Comparison of ENCODE assay signal across 8 cellular contexts in genomic region chr1:115138973-115139372, GRCh38. TPM values are rescaled to one million over a fixed set of nuclear protein-coding genes. Genes with fewer than 3 reads are reported as not detected.
DNase-seq lines count a peak whose midpoint lies in the region; ATAC-seq and TF ChIP-seq lines count a peak whose summit lies in the region.

No MANE protein-coding gene starts in this region.

- no peaks in the 10 kb centered on the region for H3K36me3 ChIP-seq in neural progenitor cell

- no peaks in the 10 kb centered on the region for H3K27me3 ChIP-seq in neural progenitor cell

- TF ChIP-seq CTCF in fibroblast of pulmonary artery (IDR thresholded peaks at IDR 0.05; ENCODE audit: low read length, missing control alignments) (peak; percentile 93), neural progenitor cell (IDR thresholded peaks at IDR 0.05) (peak; percentile 96)

- no peaks in the 10 kb centered on the region for H3K9me3 Mint-ChIP-seq in activated T-helper 1 cell treated with anti-CD3 and anti-CD28 coated beads, Interleukin-12 subunit alpha, Interleukin-12 subunit beta, Interleukin-2, Interleukin-4 antibody, amounts not matched to agents 30 ng/mL and 10 ng/mL and 1 ng/mL, durations not matched to agents 14 hours and 24 hours and 36 hours
- H3K9me3 Mint-ChIP-seq in neural progenitor cell: no peaks in the 10 kb centered on the region

- H3K4me1 Mint-ChIP-seq in activated T-helper 1 cell treated with anti-CD3 and anti-CD28 coated beads, Interleukin-12 subunit alpha, Interleukin-12 subunit beta, Interleukin-2, Interleukin-4 antibody, amounts not matched to agents 30 ng/mL and 10 ng/mL and 1 ng/mL, durations not matched to agents 14 hours and 24 hours and 36 hours (ENCODE audit: low read depth): peaks cover 7% of the 10 kb centered on the region
- H3K4me1 Mint-ChIP-seq in neural progenitor cell: peaks cover 4% of the 10 kb centered on the region

- no peaks in the 10 kb centered on the region for H3K36me3 Mint-ChIP-seq in activated T-helper 1 cell treated with anti-CD3 and anti-CD28 coated beads, Interleukin-12 subunit alpha, Interleukin-12 subunit beta, Interleukin-2, Interleukin-4 antibody, amounts not matched to agents 30 ng/mL and 10 ng/mL and 1 ng/mL, durations not matched to agents 14 hours and 24 hours and 36 hours (ENCODE audit: low read depth)
- no peaks in the 10 kb centered on the region for H3K36me3 Mint-ChIP-seq in neural progenitor cell

- H3K4me2 ChIP-seq in neural progenitor cell: no peak overlapping the region

- H3K9ac ChIP-seq in neural progenitor cell: no peak overlapping the region

- peaks cover 14% of the 10 kb centered on the region for H3K27me3 Mint-ChIP-seq in activated T-helper 1 cell treated with anti-CD3 and anti-CD28 coated beads, Interleukin-12 subunit alpha, Interleukin-12 subunit beta, Interleukin-2, Interleukin-4 antibody, amounts not matched to agents 30 ng/mL and 10 ng/mL and 1 ng/mL, durations not matched to agents 14 hours and 24 hours and 36 hours (ENCODE audit: insufficient read depth)
- peaks cover 4% of the 10 kb centered on the region for H3K27me3 Mint-ChIP-seq in neural progenitor cell (ENCODE audit: insufficient read depth, low read depth)

- no peaks in the 10 kb centered on the region for H3K9me3 ChIP-seq in neural progenitor cell (ENCODE audit: low read depth)

- ATAC-seq in GM21786 (IDR thresholded peaks at IDR 0.05; ENCODE audit: unreplicated experiment): peak; percentile 80

- H3F3A ChIP-seq in neural progenitor cell (ENCODE audit: low read depth): no peaks in the 10 kb centered on the region

- no peak overlapping the region for H3K4me3 ChIP-seq in fibroblast of pulmonary artery (replicated peaks; ENCODE audit: low read depth, low read length)
- no peak overlapping the region for H3K4me3 ChIP-seq in neural progenitor cell

- H3K27ac Mint-ChIP-seq in activated T-helper 1 cell treated with anti-CD3 and anti-CD28 coated beads, Interleukin-12 subunit alpha, Interleukin-12 subunit beta, Interleukin-2, Interleukin-4 antibody, amounts not matched to agents 30 ng/mL and 10 ng/mL and 1 ng/mL, durations not matched to agents 14 hours and 24 hours and 36 hours: no peak overlapping the region
- H3K27ac Mint-ChIP-seq in neural progenitor cell: no peak overlapping the region

- no peak overlapping the region for H3K4me3 Mint-ChIP-seq in activated T-helper 1 cell treated with anti-CD3 and anti-CD28 coated beads, Interleukin-12 subunit alpha, Interleukin-12 subunit beta, Interleukin-2, Interleukin-4 antibody, amounts not matched to agents 30 ng/mL and 10 ng/mL and 1 ng/mL, durations not matched to agents 14 hours and 24 hours and 36 hours
- H3K4me3 Mint-ChIP-seq in neural progenitor cell: no peak overlapping the region

- H4K20me1 ChIP-seq in neural progenitor cell (ENCODE audit: low read depth): no peaks in the 10 kb centered on the region

- H3K79me2 ChIP-seq in neural progenitor cell (ENCODE audit: low read depth): no peaks in the 10 kb centered on the region

- H2AFZ ChIP-seq in neural progenitor cell (replicated peaks): peak overlapping the region; percentile 94

- peak; percentile 86 for DNase-seq in DMS153 treated with DMSO at 0.1 percent for 48 hours (lab: John Stamatoyannopoulos, UW; ENCODE audit: unreplicated experiment)
- DNase-seq in LoVo (ENCODE audit: low spot score): peak; percentile 87
- peak; percentile 78 for DNase-seq in RKO (ENCODE audit: low spot score)
- DNase-seq in activated T-helper 1 cell treated with anti-CD3 and anti-CD28 coated beads, Interleukin-12 subunit alpha, Interleukin-12 subunit beta, Interleukin-2, Interleukin-4 antibody, amounts not matched to agents 30 ng/mL and 10 ng/mL and 1 ng/mL, durations not matched to agents 14 hours and 24 hours and 36 hours (ENCODE audit: low spot score): peak; percentile 37
- DNase-seq in fibroblast of pulmonary artery (ENCODE audit: low read depth): peak; percentile 97
- DNase-seq in neural progenitor cell (ENCODE audit: low spot score): peak; percentile 92
- DNase-seq in stromal cell of bone marrow (ENCODE audit: low read depth): peak; percentile 86

- intact Hi-C loops in activated T-helper 1 cell treated with anti-CD3 and anti-CD28 coated beads, Interleukin-12 subunit alpha, Interleukin-12 subunit beta, Interleukin-2, Interleukin-4 antibody, amounts not matched to agents 30 ng/mL and 10 ng/mL and 1 ng/mL, durations not matched to agents 14 hours and 24 hours and 36 hours (cut with micrococcal nuclease): loop anchor here (1.0 to 5.0 kb wide), 3 partner anchors 330 to 633 kb away; no protein-coding TSS in a partner anchor

- H3K4me1 ChIP-seq in neural progenitor cell: no peaks in the 10 kb centered on the region

- H3K27ac ChIP-seq in neural progenitor cell: no peak overlapping the region

RNA-seq across cellular contexts. Expression of gene TSPAN2, which starts 49.7 kb away (rescaled TPM):
- total RNA-seq in activated T-helper 1 cell treated with anti-CD3 and anti-CD28 coated beads, Interleukin-12 subunit alpha, Interleukin-12 subunit beta, Interleukin-2, Interleukin-4 antibody, amounts not matched to agents 30 ng/mL and 10 ng/mL and 1 ng/mL, durations not matched to agents 14 hours and 24 hours and 36 hours: 0.34 and 0.44 TPM in 2 replicates
- 19.0 and 19.7 TPM in 2 replicates for total RNA-seq in neural progenitor cell (ENCODE audit: low replicate concordance)

Comparison
In these comparisons a context has a peak if more than half of its experiments do, and no peak if none do; other contexts are left out.
1. DNase-seq: peak in every context shown above with its lines; median percentile 97 in fibroblast of pulmonary artery; 92 in neural progenitor cell; 87 in LoVo; 86 in DMS153 treated with DMSO at 0.1 percent for 48 hours; 86 in stromal cell of bone marrow; 78 in RKO; 37 in activated T-helper 1 cell treated with anti-CD3 and anti-CD28 coated beads, Interleukin-12 subunit alpha, Interleukin-12 subunit beta, Interleukin-2, Interleukin-4 antibody, amounts not matched to agents 30 ng/mL and 10 ng/mL and 1 ng/mL, durations not matched to agents 14 hours and 24 hours and 36 hours.
2. RNA of gene TSPAN2, which starts 49.7 kb away (total RNA-seq): 19.0 to 19.7 TPM in neural progenitor cell; 0.34 to 0.44 TPM in activated T-helper 1 cell treated with anti-CD3 and anti-CD28 coated beads, Interleukin-12 subunit alpha, Interleukin-12 subunit beta, Interleukin-2, Interleukin-4 antibody, amounts not matched to agents 30 ng/mL and 10 ng/mL and 1 ng/mL, durations not matched to agents 14 hours and 24 hours and 36 hours; every median in the first group is over 10 times any median in the second.